ENCODE assay signal across 8 cellular contexts in genomic region chr19:19821366-19822147, GRCh38. TPM values are rescaled to one million over a fixed set of nuclear protein-coding genes. Genes with fewer than 3 reads are reported as not detected.
DNase-seq lines count a peak whose midpoint lies in the region; ATAC-seq and TF ChIP-seq lines count a peak whose summit lies in the region.

ZNF506 (minus strand) TSS chr19:19821750; CDS start chr19:19821603, 147 bp downstream.

- H3K4me3 ChIP-seq in fibroblast of the aortic adventitia (ENCODE audit: low read depth, low read length), result peak within 1 kb of the TSS; percentile 88

- DNase-seq in D341Med (ENCODE audit: low spot score) (peak; percentile 85), RPMI7951 (ENCODE audit: low read depth) (peak; percentile 98), activated gamma-delta T cell (lab: John Stamatoyannopoulos, UW) (peak; percentile 67), fibroblast of the aortic adventitia (ENCODE audit: low read depth) (peak; percentile 95)
- peak; percentile 96 for DNase-seq in stimulated activated naive CD8-positive, alpha-beta T cell treated with anti-CD3 and anti-CD28 coated beads, Interleukin-15, Interleukin-2, amounts not matched to agents 100 U/mL and 50 U/mL, for 24 hours

- TF ChIP-seq CTCF in fibroblast of the aortic adventitia (IDR thresholded peaks at IDR 0.05; ENCODE audit: insufficient read depth, low read length) (no peak), nephron (IDR thresholded peaks at IDR 0.05; ENCODE audit: unreplicated experiment in 3 of 3) (no peak)

- H3K27me3 Mint-ChIP-seq in IgD-negative memory B cell (no peaks in the 10 kb centered on the region), nephron (ENCODE audit: low read depth) (no peaks in the 10 kb centered on the region)

- H3K27ac Mint-ChIP-seq in IgD-negative memory B cell (peak within 1 kb of the TSS; percentile 99 to 100 (median 100)), nephron (peak within 1 kb of the TSS; percentile 89 to 97 (median 96))

- H3K36me3 Mint-ChIP-seq in IgD-negative memory B cell (peaks cover 2% of the 10 kb centered on the region), nephron (ENCODE audit: low read depth) (peaks cover 74% of the 10 kb centered on the region)

- peak; percentile 78 for ATAC-seq in GM21447 (IDR thresholded peaks at IDR 0.05; ENCODE audit: unreplicated experiment)
- ATAC-seq in stimulated activated naive CD8-positive, alpha-beta T cell treated with anti-CD3 and anti-CD28 coated beads, Interleukin-15, Interleukin-2, amounts not matched to agents 100 U/mL and 50 U/mL, for 24 hours, result peak; percentile 93

- H3K4me1 Mint-ChIP-seq in IgD-negative memory B cell (peaks cover 28 to 41% (median 30%) of the 10 kb centered on the region in 3 donors), nephron (no peaks in the 10 kb centered on the region)

- H3K4me3 Mint-ChIP-seq in IgD-negative memory B cell (peak within 1 kb of the TSS; percentile 100), nephron (peak within 1 kb of the TSS; percentile 92 to 96 (median 94))

- H3K9me3 Mint-ChIP-seq in IgD-negative memory B cell (peaks cover 8 to 21% (median 13%) of the 10 kb centered on the region in 3 donors), nephron (peaks cover 75% of the 10 kb centered on the region)

RNA-seq across cellular contexts. Expression of gene ZNF506, which starts in this region (rescaled TPM):
- polyA plus RNA-seq in IgD-negative memory B cell, result 24.5 TPM
- total RNA-seq in RPMI7951 (2014; rRNA removed; shearing (Covaris generic)), result 18.4 and 24.8 TPM in 2 replicates
- total RNA-seq in fibroblast of the aortic adventitia (ENCODE audit: low replicate concordance), result 7.1 and 14.8 TPM in 2 replicates

Comparison
In these comparisons a context has a peak if more than half of its experiments do, and no peak if none do; other contexts are left out.
1. Peak in every context shown above with its lines: DNase-seq, ATAC-seq and H3K4me3 ChIP-seq.